11 cellular contexts compared by ENCODE assay signal in genomic region chr11:105489431-105489830, GRCh38.
A peak's percentile ranks its signal among the peaks of the same experiment; 100 is the strongest.
DNase-seq lines count a peak whose midpoint lies in the region; ATAC-seq lines count a peak whose summit lies in the region.
"Had no signal": no experiment of that assay in that cellular context is flagged by ENCODE, and none has a peak within 500 bp of the region (broad histone marks: within the 10 kb centered on the region; RNA-seq: fewer than 3 reads in every experiment).

No MANE protein-coding gene starts in this region.

- peak; percentile 11 for DNase-seq in AG20443 (ENCODE audit: low spot score)
- peak; percentile 10 for DNase-seq in NCI-H1694 treated with DMSO at 0.1 percent for 48 hours (lab: John Stamatoyannopoulos, UW)
- peak; percentile 12 for DNase-seq in cerebellum (ENCODE audit: low spot score)
- peak; percentile 87 for DNase-seq in medulla oblongata (ENCODE audit: extremely low spot score)
- no peak for DNase-seq in NK-92 (lab: John Stamatoyannopoulos, UW; ENCODE audit: unreplicated experiment)
- DNase-seq in NCI-H187 treated with DMSO at 0.1 percent for 48 hours (lab: John Stamatoyannopoulos, UW) = no peak
- no peak for DNase-seq in DMS153 treated with DMSO at 0.1 percent for 48 hours (lab: John Stamatoyannopoulos, UW; ENCODE audit: unreplicated experiment)
- DNase-seq: Right ventricle myocardium superior; stimulated activated CD4-positive, alpha-beta T cell treated with anti-CD3 and anti-CD28 coated beads, Interleukin-4, amount 100 ng/mL, for 24 hours; stimulated activated naive CD8-positive, alpha-beta T cell treated with anti-CD3 and anti-CD28 coated beads, Interleukin-15, amount 100 ng/mL, for 72 hours had no signal

- ATAC-seq in GM18870 (IDR thresholded peaks at IDR 0.05; ENCODE audit: unreplicated experiment) = no peak
- ATAC-seq: stimulated activated naive CD8-positive, alpha-beta T cell treated with anti-CD3 and anti-CD28 coated beads, Interleukin-15, amount 100 ng/mL, for 72 hours had no signal

Comparison
In these comparisons a context has a peak if more than half of its experiments do, and no peak if none do; other contexts are left out.
1. DNase-seq: peak in AG20443 (single experiment), NCI-H1694 treated with DMSO at 0.1 percent for 48 hours (single experiment), cerebellum (single experiment) and medulla oblongata (single experiment); none in NK-92 (single experiment), NCI-H187 treated with DMSO at 0.1 percent for 48 hours (single experiment) and DMS153 treated with DMSO at 0.1 percent for 48 hours (single experiment).